Comparison of ENCODE assay signal across 11 cellular contexts in genomic region chr5:150053231-150053626, GRCh38. TPM values are rescaled to one million over a fixed set of nuclear protein-coding genes. Genes with fewer than 3 reads are reported as not detected.
DNase-seq lines count a peak whose midpoint lies in the region; ATAC-seq and TF ChIP-seq lines count a peak whose summit lies in the region.
"Had no signal": no experiment of that assay in that cellular context is flagged by ENCODE, and none has a peak within 500 bp of the region (broad histone marks: within the 10 kb centered on the region; RNA-seq: fewer than 3 reads in every experiment).

No MANE protein-coding gene starts in this region.

- no peaks in the 10 kb centered on the region for H3K79me1 ChIP-seq in H9 (ENCODE audit: insufficient read depth, low read depth, low read length, poor library complexity, severe bottlenecking)

- no peak overlapping the region for H2BK20ac ChIP-seq in H9 (ENCODE audit: low read depth, low read length, poor library complexity, severe bottlenecking)

- no peak overlapping the region for H3K27ac ChIP-seq in H9 (ENCODE audit: insufficient read length, low read depth, low read length)
- H3K27ac ChIP-seq: 22Rv1, esophagus squamous epithelium had no signal

- H3T11ph ChIP-seq in H9 (ENCODE audit: low read length), result no peak overlapping the region

- H2AK5ac ChIP-seq in H9 (ENCODE audit: insufficient read length, low read length), result no peak overlapping the region

- no peak overlapping the region for H3K27ac Mint-ChIP-seq in H9
- H3K27ac Mint-ChIP-seq: naive B cell had no signal

- H2BK12ac ChIP-seq in H9 (ENCODE audit: insufficient read length, low read depth, low read length), result no peak overlapping the region

- TF ChIP-seq CTCF in choroid plexus epithelial cell (conservative IDR thresholded peaks at IDR 0.05; ENCODE audit: low read depth, low read length) (no peak), retinal pigment epithelial cell (conservative IDR thresholded peaks at IDR 0.05; ENCODE audit: low read depth, low read length) (no peak), H9 (conservative IDR thresholded peaks at IDR 0.05) (no peak)

- H3K4me3 ChIP-seq in choroid plexus epithelial cell (ENCODE audit: low read depth, low read length), result no peak overlapping the region
- H3K4me3 ChIP-seq in retinal pigment epithelial cell (ENCODE audit: low read length), result no peak overlapping the region
- H3K4me3 ChIP-seq: esophagus squamous epithelium had no signal

- WGBS in H9 (ENCODE audit: extremely low coverage, insufficient read length, low lambda C conversion rate), result no CpG with 5 or more reads among the region's 6 CpGs

- DNase-seq in DMS53 (lab: John Stamatoyannopoulos, UW) (peak; percentile 44), DMS53 treated with DMSO at 0.1 percent for 48 hours (lab: John Stamatoyannopoulos, UW; ENCODE audit: unreplicated experiment) (no peak), NOMO-1 treated with DMSO at 0.1 percent for 48 hours (lab: John Stamatoyannopoulos, UW; ENCODE audit: unreplicated experiment) (peak; percentile 26), choroid plexus epithelial cell (ENCODE audit: low read depth) (peak; percentile 80), retinal pigment epithelial cell (ENCODE audit: low read depth) (peak; percentile 48), H9 (no peak)
- DNase-seq: esophagus squamous epithelium, naive B cell had no signal

- no peaks in the 10 kb centered on the region for H3K9me3 Mint-ChIP-seq in H9
- H3K9me3 Mint-ChIP-seq: naive B cell had no signal

- H3K4me1 Mint-ChIP-seq in H9, result peaks cover 15 to 17% of the 10 kb centered on the region in 2 experiments
- H3K4me1 Mint-ChIP-seq: naive B cell had no signal

- H4K91ac ChIP-seq in H9 (ENCODE audit: insufficient read length, low read depth, low read length), result no peak overlapping the region

- no peak overlapping the region for H3K56ac ChIP-seq in H9 (ENCODE audit: insufficient read length, low read depth, low read length)

- peaks cover 29 to 67% (median 58%) of the 10 kb centered on the region in 3 experiments; a peak in 6 of 7 replicates for H3K36me3 Mint-ChIP-seq in H9 (ENCODE audit: insufficient read depth in 1 of 3, low read depth in 3 of 3)

- no peaks in the 10 kb centered on the region for H3K79me2 ChIP-seq in H9 (ENCODE audit: insufficient read depth, low read length)

- H3K18ac ChIP-seq in H9 (ENCODE audit: insufficient read length, low read depth, low read length), result no peak overlapping the region

- no peak overlapping the region for H3K14ac ChIP-seq in H9 (ENCODE audit: insufficient read depth, low read length)

- no peak overlapping the region for H3K4me2 ChIP-seq in H9 (ENCODE audit: insufficient read depth, insufficient read length, low read length)

- no peaks in the 10 kb centered on the region for H4K20me1 ChIP-seq in H9 (ENCODE audit: control insufficient read depth, insufficient read depth, insufficient read length)

- H2BK15ac ChIP-seq in H9 (ENCODE audit: low read depth, low read length), result no peak overlapping the region

- no peaks in the 10 kb centered on the region for H3K9me3 ChIP-seq in H9 (ENCODE audit: control insufficient read depth, low read depth, low read length)
- H3K9me3 ChIP-seq: esophagus squamous epithelium had no signal

- no peak overlapping the region for H2BK120ac ChIP-seq in H9 (ENCODE audit: low read depth, low read length, poor library complexity, severe bottlenecking)

- H4K5ac ChIP-seq in H9 (ENCODE audit: insufficient read length, low read depth, low read length), result no peak overlapping the region

- no peak overlapping the region for H3K9ac ChIP-seq in H9 (ENCODE audit: extremely low read depth, insufficient read length, low read length)

- no peak overlapping the region for H2BK5ac ChIP-seq in H9 (ENCODE audit: insufficient read length, low read length)

- no peak overlapping the region for H3K4ac ChIP-seq in H9 (ENCODE audit: low read depth, low read length)

- no peak overlapping the region for H4K8ac ChIP-seq in H9 (replicated peaks; ENCODE audit: insufficient read length, low read depth, low read length)

- no peaks in the 10 kb centered on the region for H3K23me2 ChIP-seq in H9 (ENCODE audit: insufficient read length, low read depth, low read length, poor library complexity, severe bottlenecking)

- peaks cover 4% of the 10 kb centered on the region for H3K27me3 Mint-ChIP-seq in H9 (ENCODE audit: low read depth)
- H3K27me3 Mint-ChIP-seq: naive B cell had no signal

- no peak for ATAC-seq in GM19463 (IDR thresholded peaks at IDR 0.05; ENCODE audit: unreplicated experiment)
- ATAC-seq in HG03175 (IDR thresholded peaks at IDR 0.05; ENCODE audit: unreplicated experiment), result no peak

- H3K4me1 ChIP-seq in H9 (ENCODE audit: insufficient read depth, low read length), result peaks cover 2% of the 10 kb centered on the region; the same call in 1 of the 2 replicates

- H3K23ac ChIP-seq in H9 (ENCODE audit: insufficient read length, low read depth, low read length), result no peak overlapping the region

- H3K27me3 ChIP-seq in H9 (ENCODE audit: insufficient read depth, low read length), result no peaks in the 10 kb centered on the region
- H3K27me3 ChIP-seq: esophagus squamous epithelium had no signal

- no peak overlapping the region for H2AFZ ChIP-seq in H9 (ENCODE audit: low read length)

- H3K4me3 Mint-ChIP-seq in H9, result no peak overlapping the region

RNA-seq across cellular contexts. Expression of gene CSF1R, which starts 33.1 kb away (rescaled TPM):
- total RNA-seq in H9 (2021), result 0.13 TPM in 1 of 2 replicates, not detected in the other

RNA-seq across cellular contexts. Expression of gene HMGXB3, which starts 52.7 kb away (rescaled TPM):
- total RNA-seq in H9 (2021), result 23.8 and 26.9 TPM in 2 replicates

RNA-seq across cellular contexts. Expression of gene TIGD6, which starts 52.8 kb away (rescaled TPM):
- 1.2 and 1.8 TPM in 2 replicates for total RNA-seq in H9 (2021)

Comparison
In these comparisons a context has a peak if more than half of its experiments do, and no peak if none do; other contexts are left out.
1. DNase-seq: peak in DMS53 (single experiment), NOMO-1 treated with DMSO at 0.1 percent for 48 hours (single experiment), choroid plexus epithelial cell (single experiment) and retinal pigment epithelial cell (single experiment); none in DMS53 treated with DMSO at 0.1 percent for 48 hours (single experiment) and H9 (single experiment).